29 cellular contexts compared by ENCODE assay signal in genomic region chr19:51589511-51589910, GRCh38. TPM values are rescaled to one million over a fixed set of nuclear protein-coding genes. Genes with fewer than 3 reads are reported as not detected.
"Had no signal": no experiment of that assay in that cellular context is flagged by ENCODE, and none has a peak within 500 bp of the region (broad histone marks: within the 10 kb centered on the region; RNA-seq: fewer than 3 reads in every experiment).

No MANE protein-coding gene starts in this region.

- H3K36me3 ChIP-seq: uterus had no signal

- DNase-seq: stimulated activated CD4-positive, alpha-beta T cell treated with anti-CD3 and anti-CD28 coated beads, Interleukin-2, amount 100 ng/mL, for 48 hours; stimulated activated CD4-positive, alpha-beta T cell treated with anti-CD3 and anti-CD28 coated beads, Interleukin-4, amount 100 ng/mL, for 1 hour; stimulated activated CD4-positive, alpha-beta T cell treated with anti-CD3 and anti-CD28 coated beads, Interleukin-4, amount 100 ng/mL, for 24 hours; stimulated activated CD4-positive, alpha-beta T cell treated with anti-CD3 and anti-CD28 coated beads, Interleukin-4, amount 100 ng/mL, for 4 hours; stimulated activated CD8-positive, alpha-beta memory T cell treated with anti-CD3 and anti-CD28 coated beads, Interleukin-4, amount 100 ng/mL, for 48 hours; stimulated activated naive B cell treated with anti-CD40 and anti-IgM and Interleukin-4, amounts not matched to agents 10 μg/mL and 1 μg/mL and 100 μg/mL, for 72 hours; stimulated activated naive CD4-positive, alpha-beta T cell; stimulated activated naive CD4-positive, alpha-beta T cell treated with Interleukin-2 at 50 U/mL for 16 hours; stimulated activated naive CD8-positive, alpha-beta T cell treated with anti-CD3 and anti-CD28 coated beads, Interleukin-15, amount 100 ng/mL, for 72 hours; stimulated activated naive CD8-positive, alpha-beta T cell treated with anti-CD3 and anti-CD28 coated beads, Interleukin-15, Interleukin-2, amounts not matched to agents 100 U/mL and 50 U/mL, for 24 hours; stomach; substantia nigra; testis; thyroid gland; tibial artery; transverse colon; trophoblast cell; upper lobe of left lung; upper lobe of right lung; uterus had no signal

- H3K27me3 ChIP-seq: stomach, suprapubic skin, testis, thyroid gland, tibial artery, tibial nerve, transverse colon, upper lobe of left lung, upper lobe of right lung, uterus, vagina had no signal

- H3K27ac ChIP-seq: stomach, suprapubic skin, testis, thoracic aorta, thyroid gland, tibial artery, tibial nerve, transverse colon, upper lobe of left lung, upper lobe of right lung, uterus, vagina had no signal

- H3K9me3 ChIP-seq: testis, thyroid gland, vagina had no signal

- FAIRE-seq: urothelium cell line had no signal

- ATAC-seq: stimulated activated effector memory CD8-positive, alpha-beta T cell treated with anti-CD3 and anti-CD28 coated beads, Interleukin-12 subunit alpha, Interleukin-12 subunit beta, amount 100 ng/mL, for 72 hours; stimulated activated memory B cell treated with anti-CD40 and anti-IgM and Interleukin-4, amounts not matched to agents 10 μg/mL and 1 μg/mL and 100 μg/mL, for 72 hours; stimulated activated naive B cell treated with anti-CD40 and anti-IgM and Interleukin-4, amounts not matched to agents 10 μg/mL and 1 μg/mL and 100 μg/mL, for 72 hours; stimulated activated naive CD8-positive, alpha-beta T cell treated with anti-CD3 and anti-CD28 coated beads, Interleukin-15, amount 100 ng/mL, for 72 hours; stimulated activated naive CD8-positive, alpha-beta T cell treated with anti-CD3 and anti-CD28 coated beads, Interleukin-15, Interleukin-2, amounts not matched to agents 100 U/mL and 50 U/mL, for 24 hours; upper lobe of right lung had no signal

- H3K4me3 ChIP-seq: stomach, suprapubic skin, testis, thoracic aorta, thyroid gland, tibial artery, tibial nerve, transverse colon, upper lobe of left lung, upper lobe of right lung, uterus, vagina had no signal

RNA-seq across cellular contexts. Expression of gene SIGLEC5, which starts 40.7 kb away (rescaled TPM):
- total RNA-seq: testis had no signal
- polyA plus RNA-seq: thymus had no signal

RNA-seq across cellular contexts. Expression of gene SIGLEC14, which starts 57.1 kb away (rescaled TPM):
- total RNA-seq: vagina had no signal

RNA-seq across cellular contexts. Expression of gene SIGLEC6, which starts 58.0 kb away (rescaled TPM):
- total RNA-seq: temporal lobe, thyroid gland had no signal
